In genomic region chr20:62818592-62819493, GRCh38 we compare ENCODE assay signal across 10 cellular contexts. TPM values are rescaled to one million over a fixed set of nuclear protein-coding genes. Genes with fewer than 3 reads are reported as not detected.
DNase-seq lines count a peak whose midpoint lies in the region; ATAC-seq, FAIRE-seq and TF ChIP-seq lines count a peak whose summit lies in the region.
"Had no signal": no experiment of that assay in that cellular context is flagged by ENCODE, and none has a peak within 500 bp of the region (broad histone marks: within the 10 kb centered on the region; RNA-seq: fewer than 3 reads in every experiment).

No MANE protein-coding gene starts in this region.

- H3K36me3 Mint-ChIP-seq in astrocyte (ENCODE audit: low read depth, unreplicated experiment): no peaks in the 10 kb centered on the region

- peaks cover 21% of the 10 kb centered on the region for H3K4me1 Mint-ChIP-seq in astrocyte (ENCODE audit: low read depth, unreplicated experiment)

- no peak overlapping the region for H2AFZ ChIP-seq in astrocyte (ENCODE audit: low read depth, low read length)

- H3K27ac ChIP-seq in astrocyte (ENCODE audit: low read depth, low read length) (no peak overlapping the region), tibial nerve (peak overlapping the region; percentile 67 to 96 (median 86))
- H3K27ac ChIP-seq: 22Rv1 had no signal

- H3K4me1 ChIP-seq in astrocyte (ENCODE audit: insufficient read depth, low read length): peaks cover 35% of the 10 kb centered on the region
- H3K4me1 ChIP-seq in tibial nerve: peaks cover 0 to 65% (median 54%) of the 10 kb centered on the region in 4 donors

- H3K27me3 Mint-ChIP-seq in astrocyte (ENCODE audit: low read depth, unreplicated experiment): peaks cover 2% of the 10 kb centered on the region

- peaks cover 8% of the 10 kb centered on the region for H4K20me1 ChIP-seq in astrocyte (ENCODE audit: insufficient read depth, low read length)

- H3K9ac ChIP-seq in astrocyte (ENCODE audit: low read length): no peak overlapping the region

- H3K9me3 ChIP-seq in astrocyte (ENCODE audit: insufficient read depth, low read depth, low read length) (no peaks in the 10 kb centered on the region), tibial nerve (no peaks in the 10 kb centered on the region)

- H3K4me2 ChIP-seq in astrocyte (ENCODE audit: low read length): peak overlapping the region; percentile 41

- FAIRE-seq in astrocyte (lab: Jason Lieb, UNC): no peak

- H3K4me3 ChIP-seq in astrocyte (ENCODE audit: insufficient read depth, low read depth, low read length): no peak overlapping the region
- peak overlapping the region in 2 of 4 donors; percentile 44 to 54 for H3K4me3 ChIP-seq in tibial nerve

- H3K27me3 ChIP-seq in astrocyte (ENCODE audit: insufficient read depth, low read length): peaks cover 15% of the 10 kb centered on the region
- peaks cover 0 to 9% of the 10 kb centered on the region in 2 donors for H3K27me3 ChIP-seq in tibial nerve

- ATAC-seq in HG03460 (IDR thresholded peaks at IDR 0.05; ENCODE audit: unreplicated experiment) (no peak), HG03521 (IDR thresholded peaks at IDR 0.05; ENCODE audit: unreplicated experiment) (no peak)

- DNase-seq in DMS53 (lab: John Stamatoyannopoulos, UW) (peak; percentile 36), DMS53 treated with DMSO at 0.1 percent for 48 hours (lab: John Stamatoyannopoulos, UW; ENCODE audit: unreplicated experiment) (no peak), astrocyte (ENCODE audit: low read depth) (no peak), hepatic stellate cell (ENCODE audit: low spot score) (peak; percentile 73), tibial nerve (ENCODE audit: low spot score in 2 of 2) (peak; percentile 50 to 68), NCI-H1436 treated with DMSO at 0.1 percent for 48 hours (lab: John Stamatoyannopoulos, UW) (no peak)
- DNase-seq: NCI-H1436 had no signal

- TF ChIP-seq CTCF in astrocyte (IDR thresholded peaks at IDR 0.05; ENCODE audit: insufficient read depth, low read depth, low read length): no peak
- TF ChIP-seq CTCF in tibial nerve (IDR thresholded peaks at IDR 0.05): peak in 1 of 5 experiments; percentile 8

- peak in 1 of 2 donors; percentile 33 for TF ChIP-seq EP300 in tibial nerve (IDR thresholded peaks at IDR 0.05)

- no peaks in the 10 kb centered on the region for H3K9me3 Mint-ChIP-seq in astrocyte (ENCODE audit: unreplicated experiment)

- no peaks in the 10 kb centered on the region for H3K36me3 ChIP-seq in astrocyte (ENCODE audit: insufficient read depth, low read length)
- peaks cover 0 to 21% (median 0%) of the 10 kb centered on the region in 3 donors for H3K36me3 ChIP-seq in tibial nerve

- WGBS in tibial nerve, 2 donors: 3 to 6% methylated on average over 17 to 22 of the region's 25 CpGs

- no peak for TF ChIP-seq POLR2A in tibial nerve (IDR thresholded peaks at IDR 0.05)

- H3K4me3 Mint-ChIP-seq in astrocyte (ENCODE audit: unreplicated experiment): peak overlapping the region; percentile 34

- H3K79me2 ChIP-seq in astrocyte (ENCODE audit: insufficient read depth, low read length): no peaks in the 10 kb centered on the region

- H3K27ac Mint-ChIP-seq in astrocyte (ENCODE audit: unreplicated experiment): no peak overlapping the region

RNA-seq across cellular contexts. Expression of gene COL9A3, which starts 2.0 kb away (rescaled TPM):
- total RNA-seq in astrocyte (43.0 and 54.3 TPM in 2 replicates), tibial nerve (10 to 100 TPM; 51.3 to 81.2 (median 63.5) TPM)

RNA-seq across cellular contexts. Expression of gene OGFR, which starts 14.2 kb away (rescaled TPM):
- total RNA-seq in astrocyte: 93.4 and 96.5 TPM in 2 replicates
- total RNA-seq in tibial nerve: 100 to 1,000 TPM in 1 of 4 donors, 10 to 100 TPM in 3; 67.1 to 108 (median 80.8) TPM

RNA-seq across cellular contexts. Expression of gene MRGBP, which starts 22.6 kb away (rescaled TPM):
- total RNA-seq in astrocyte (18.7 and 19.3 TPM in 2 replicates), tibial nerve (10 to 100 TPM; 12.0 to 15.3 (median 13.6) TPM)

RNA-seq across cellular contexts. Expression of gene TCFL5, which starts 42.8 kb away (rescaled TPM):
- total RNA-seq in astrocyte: 11.0 and 13.5 TPM in 2 replicates
- total RNA-seq in tibial nerve: 10 to 100 TPM in 3 of 4 donors, 1 to 10 TPM in 1; 9.8 to 25.1 (median 16.2) TPM

Comparison
In these comparisons a context has a peak if more than half of its experiments do, and no peak if none do; other contexts are left out.
1. DNase-seq: peak in DMS53 (single experiment), hepatic stellate cell (single experiment) and tibial nerve (2 of 2); none in DMS53 treated with DMSO at 0.1 percent for 48 hours (single experiment), astrocyte (single experiment) and NCI-H1436 treated with DMSO at 0.1 percent for 48 hours (single experiment).